Comparison of ENCODE assay signal across 1 cellular context in genomic region chr12:66086001-66086400, GRCh38.
TF ChIP-seq lines count a peak whose summit lies in the region.

No MANE protein-coding gene starts in this region.

TF ChIP-seq in SK-N-SH, 30 proteins besides CTCF, POLR2A, EP300 and RAD21 (continued from another document):
- TF ChIP-seq ZBTB33 (IDR thresholded peaks at IDR 0.05; ENCODE audit: borderline replicate concordance, low read depth) (no peak), CHD2 (IDR thresholded peaks at IDR 0.05; ENCODE audit: low read length, partially characterized antibody) (no peak), IRF3 (IDR thresholded peaks at IDR 0.05; ENCODE audit: low read depth, low read length) (no peak), MAX (IDR thresholded peaks at IDR 0.05; ENCODE audit: low read depth) (no peak), SIN3A (IDR thresholded peaks at IDR 0.05; ENCODE audit: borderline replicate concordance, low read depth, low read length) (no peak)
